2 cellular contexts compared by ENCODE assay signal in the genomic region with DNA sequence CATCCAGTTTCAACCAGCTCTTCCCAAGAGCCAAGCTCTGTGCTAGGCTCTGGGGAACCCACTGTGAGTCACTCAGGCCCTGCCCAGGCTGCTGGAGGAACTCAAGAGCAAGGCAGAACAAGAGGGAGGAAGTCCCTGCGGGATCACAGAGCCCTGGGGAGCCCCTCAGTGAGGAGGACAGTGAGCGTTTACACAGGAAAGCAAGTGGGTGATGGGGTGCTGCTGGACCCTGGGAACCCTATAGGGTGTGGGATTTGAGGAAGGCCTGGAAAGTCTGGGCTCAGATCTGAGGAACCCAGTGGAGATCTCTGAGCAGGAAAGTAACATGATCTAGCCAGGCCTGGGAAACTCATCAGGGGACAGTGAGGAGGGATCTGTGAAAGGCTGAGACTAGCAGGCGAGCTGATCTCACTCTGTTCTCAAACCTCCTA.
TF ChIP-seq lines count a peak whose summit lies in the region.

No MANE protein-coding gene starts in this region.

TF ChIP-seq in IMR-90, 13 proteins besides CTCF, POLR2A, EP300 and RAD21:
- TF ChIP-seq MAZ (IDR thresholded peaks at IDR 0.05; ENCODE audit: borderline replicate concordance, low read depth, low read length), result no peak
- no peak for TF ChIP-seq MAFK (IDR thresholded peaks at IDR 0.05; ENCODE audit: low read depth, low read length)
- TF ChIP-seq, protein P1, sequence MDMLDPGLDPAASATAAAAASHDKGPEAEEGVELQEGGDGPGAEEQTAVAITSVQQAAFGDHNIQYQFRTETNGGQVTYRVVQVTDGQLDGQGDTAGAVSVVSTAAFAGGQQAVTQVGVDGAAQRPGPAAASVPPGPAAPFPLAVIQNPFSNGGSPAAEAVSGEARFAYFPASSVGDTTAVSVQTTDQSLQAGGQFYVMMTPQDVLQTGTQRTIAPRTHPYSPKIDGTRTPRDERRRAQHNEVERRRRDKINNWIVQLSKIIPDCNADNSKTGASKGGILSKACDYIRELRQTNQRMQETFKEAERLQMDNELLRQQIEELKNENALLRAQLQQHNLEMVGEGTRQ (IDR thresholded peaks at IDR 0.05; ENCODE audit: low read depth, low read length), result no peak
- no peak for TF ChIP-seq CEBPB (IDR thresholded peaks at IDR 0.05; ENCODE audit: low read depth, low read length)
- TF ChIP-seq FOS (IDR thresholded peaks at IDR 0.05; ENCODE audit: low read depth, low read length), result no peak
- TF ChIP-seq CHD1 (IDR thresholded peaks at IDR 0.05; ENCODE audit: low read depth, low read length), result no peak
- TF ChIP-seq BHLHE40 (IDR thresholded peaks at IDR 0.05; ENCODE audit: low read depth, low read length), result no peak
- no peak for TF ChIP-seq NFE2L2 (IDR thresholded peaks at IDR 0.05; ENCODE audit: low read depth, low read length)
- TF ChIP-seq SMC3 (IDR thresholded peaks at IDR 0.05; ENCODE audit: low read depth, low read length), result no peak
- no peak for TF ChIP-seq RFX5 (IDR thresholded peaks at IDR 0.05; ENCODE audit: low read depth, low read length)
- no peak for TF ChIP-seq RCOR1 (IDR thresholded peaks at IDR 0.05; ENCODE audit: insufficient replicate concordance, low read length)

TF ChIP-seq in GM12878, 131 proteins besides CTCF, POLR2A, EP300 and RAD21:
- TF ChIP-seq RB1 (IDR thresholded peaks at IDR 0.05; ENCODE audit: borderline replicate concordance) (peak; percentile 44; the same call in 1 of the 2 replicates), IKZF2 (IDR thresholded peaks at IDR 0.05) (no peak), NBN (IDR thresholded peaks at IDR 0.05) (0 out of 2 replicates have a peak, but pooled peaks have one; percentile 22), YY1 (IDR thresholded peaks at IDR 0.05; ENCODE audit: low read depth, low read length) (no peak), SPI1 (IDR thresholded peaks at IDR 0.05; ENCODE audit: borderline replicate concordance, insufficient read depth, low read depth, low read length) (peak; percentile 59; the same call in 1 of the 2 replicates), MEF2B (IDR thresholded peaks at IDR 0.05; ENCODE audit: partially characterized antibody, poor library complexity, severe bottlenecking) (peak; percentile 96), FOS (IDR thresholded peaks at IDR 0.05; ENCODE audit: borderline replicate concordance, extremely low read depth, insufficient read length) (no peak)
- TF ChIP-seq, protein P2, sequence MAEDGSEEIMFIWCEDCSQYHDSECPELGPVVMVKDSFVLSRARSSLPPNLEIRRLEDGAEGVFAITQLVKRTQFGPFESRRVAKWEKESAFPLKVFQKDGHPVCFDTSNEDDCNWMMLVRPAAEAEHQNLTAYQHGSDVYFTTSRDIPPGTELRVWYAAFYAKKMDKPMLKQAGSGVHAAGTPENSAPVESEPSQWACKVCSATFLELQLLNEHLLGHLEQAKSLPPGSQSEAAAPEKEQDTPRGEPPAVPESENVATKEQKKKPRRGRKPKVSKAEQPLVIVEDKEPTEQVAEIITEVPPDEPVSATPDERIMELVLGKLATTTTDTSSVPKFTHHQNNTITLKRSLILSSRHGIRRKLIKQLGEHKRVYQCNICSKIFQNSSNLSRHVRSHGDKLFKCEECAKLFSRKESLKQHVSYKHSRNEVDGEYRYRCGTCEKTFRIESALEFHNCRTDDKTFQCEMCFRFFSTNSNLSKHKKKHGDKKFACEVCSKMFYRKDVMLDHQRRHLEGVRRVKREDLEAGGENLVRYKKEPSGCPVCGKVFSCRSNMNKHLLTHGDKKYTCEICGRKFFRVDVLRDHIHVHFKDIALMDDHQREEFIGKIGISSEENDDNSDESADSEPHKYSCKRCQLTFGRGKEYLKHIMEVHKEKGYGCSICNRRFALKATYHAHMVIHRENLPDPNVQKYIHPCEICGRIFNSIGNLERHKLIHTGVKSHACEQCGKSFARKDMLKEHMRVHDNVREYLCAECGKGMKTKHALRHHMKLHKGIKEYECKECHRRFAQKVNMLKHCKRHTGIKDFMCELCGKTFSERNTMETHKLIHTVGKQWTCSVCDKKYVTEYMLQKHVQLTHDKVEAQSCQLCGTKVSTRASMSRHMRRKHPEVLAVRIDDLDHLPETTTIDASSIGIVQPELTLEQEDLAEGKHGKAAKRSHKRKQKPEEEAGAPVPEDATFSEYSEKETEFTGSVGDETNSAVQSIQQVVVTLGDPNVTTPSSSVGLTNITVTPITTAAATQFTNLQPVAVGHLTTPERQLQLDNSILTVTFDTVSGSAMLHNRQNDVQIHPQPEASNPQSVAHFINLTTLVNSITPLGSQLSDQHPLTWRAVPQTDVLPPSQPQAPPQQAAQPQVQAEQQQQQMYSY (CRISPR knock-in tag; IDR thresholded peaks at IDR 0.05), result no peak
- TF ChIP-seq, protein P3, sequence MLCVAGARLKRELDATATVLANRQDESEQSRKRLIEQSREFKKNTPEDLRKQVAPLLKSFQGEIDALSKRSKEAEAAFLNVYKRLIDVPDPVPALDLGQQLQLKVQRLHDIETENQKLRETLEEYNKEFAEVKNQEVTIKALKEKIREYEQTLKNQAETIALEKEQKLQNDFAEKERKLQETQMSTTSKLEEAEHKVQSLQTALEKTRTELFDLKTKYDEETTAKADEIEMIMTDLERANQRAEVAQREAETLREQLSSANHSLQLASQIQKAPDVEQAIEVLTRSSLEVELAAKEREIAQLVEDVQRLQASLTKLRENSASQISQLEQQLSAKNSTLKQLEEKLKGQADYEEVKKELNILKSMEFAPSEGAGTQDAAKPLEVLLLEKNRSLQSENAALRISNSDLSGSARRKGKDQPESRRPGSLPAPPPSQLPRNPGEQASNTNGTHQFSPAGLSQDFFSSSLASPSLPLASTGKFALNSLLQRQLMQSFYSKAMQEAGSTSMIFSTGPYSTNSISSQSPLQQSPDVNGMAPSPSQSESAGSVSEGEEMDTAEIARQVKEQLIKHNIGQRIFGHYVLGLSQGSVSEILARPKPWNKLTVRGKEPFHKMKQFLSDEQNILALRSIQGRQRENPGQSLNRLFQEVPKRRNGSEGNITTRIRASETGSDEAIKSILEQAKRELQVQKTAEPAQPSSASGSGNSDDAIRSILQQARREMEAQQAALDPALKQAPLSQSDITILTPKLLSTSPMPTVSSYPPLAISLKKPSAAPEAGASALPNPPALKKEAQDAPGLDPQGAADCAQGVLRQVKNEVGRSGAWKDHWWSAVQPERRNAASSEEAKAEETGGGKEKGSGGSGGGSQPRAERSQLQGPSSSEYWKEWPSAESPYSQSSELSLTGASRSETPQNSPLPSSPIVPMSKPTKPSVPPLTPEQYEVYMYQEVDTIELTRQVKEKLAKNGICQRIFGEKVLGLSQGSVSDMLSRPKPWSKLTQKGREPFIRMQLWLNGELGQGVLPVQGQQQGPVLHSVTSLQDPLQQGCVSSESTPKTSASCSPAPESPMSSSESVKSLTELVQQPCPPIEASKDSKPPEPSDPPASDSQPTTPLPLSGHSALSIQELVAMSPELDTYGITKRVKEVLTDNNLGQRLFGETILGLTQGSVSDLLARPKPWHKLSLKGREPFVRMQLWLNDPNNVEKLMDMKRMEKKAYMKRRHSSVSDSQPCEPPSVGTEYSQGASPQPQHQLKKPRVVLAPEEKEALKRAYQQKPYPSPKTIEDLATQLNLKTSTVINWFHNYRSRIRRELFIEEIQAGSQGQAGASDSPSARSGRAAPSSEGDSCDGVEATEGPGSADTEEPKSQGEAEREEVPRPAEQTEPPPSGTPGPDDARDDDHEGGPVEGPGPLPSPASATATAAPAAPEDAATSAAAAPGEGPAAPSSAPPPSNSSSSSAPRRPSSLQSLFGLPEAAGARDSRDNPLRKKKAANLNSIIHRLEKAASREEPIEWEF (IDR thresholded peaks at IDR 0.05; ENCODE audit: insufficient replicate concordance, low read depth, low read length), result peak; percentile 10
- TF ChIP-seq, protein P4, sequence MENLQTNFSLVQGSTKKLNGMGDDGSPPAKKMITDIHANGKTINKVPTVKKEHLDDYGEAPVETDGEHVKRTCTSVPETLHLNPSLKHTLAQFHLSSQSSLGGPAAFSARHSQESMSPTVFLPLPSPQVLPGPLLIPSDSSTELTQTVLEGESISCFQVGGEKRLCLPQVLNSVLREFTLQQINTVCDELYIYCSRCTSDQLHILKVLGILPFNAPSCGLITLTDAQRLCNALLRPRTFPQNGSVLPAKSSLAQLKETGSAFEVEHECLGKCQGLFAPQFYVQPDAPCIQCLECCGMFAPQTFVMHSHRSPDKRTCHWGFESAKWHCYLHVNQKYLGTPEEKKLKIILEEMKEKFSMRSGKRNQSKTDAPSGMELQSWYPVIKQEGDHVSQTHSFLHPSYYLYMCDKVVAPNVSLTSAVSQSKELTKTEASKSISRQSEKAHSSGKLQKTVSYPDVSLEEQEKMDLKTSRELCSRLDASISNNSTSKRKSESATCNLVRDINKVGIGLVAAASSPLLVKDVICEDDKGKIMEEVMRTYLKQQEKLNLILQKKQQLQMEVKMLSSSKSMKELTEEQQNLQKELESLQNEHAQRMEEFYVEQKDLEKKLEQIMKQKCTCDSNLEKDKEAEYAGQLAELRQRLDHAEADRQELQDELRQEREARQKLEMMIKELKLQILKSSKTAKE (IDR thresholded peaks at IDR 0.05; ENCODE audit: low read depth, poor library complexity, severe bottlenecking), result no peak
